ENCODE assay signal across 14 cellular contexts in the genomic region with DNA sequence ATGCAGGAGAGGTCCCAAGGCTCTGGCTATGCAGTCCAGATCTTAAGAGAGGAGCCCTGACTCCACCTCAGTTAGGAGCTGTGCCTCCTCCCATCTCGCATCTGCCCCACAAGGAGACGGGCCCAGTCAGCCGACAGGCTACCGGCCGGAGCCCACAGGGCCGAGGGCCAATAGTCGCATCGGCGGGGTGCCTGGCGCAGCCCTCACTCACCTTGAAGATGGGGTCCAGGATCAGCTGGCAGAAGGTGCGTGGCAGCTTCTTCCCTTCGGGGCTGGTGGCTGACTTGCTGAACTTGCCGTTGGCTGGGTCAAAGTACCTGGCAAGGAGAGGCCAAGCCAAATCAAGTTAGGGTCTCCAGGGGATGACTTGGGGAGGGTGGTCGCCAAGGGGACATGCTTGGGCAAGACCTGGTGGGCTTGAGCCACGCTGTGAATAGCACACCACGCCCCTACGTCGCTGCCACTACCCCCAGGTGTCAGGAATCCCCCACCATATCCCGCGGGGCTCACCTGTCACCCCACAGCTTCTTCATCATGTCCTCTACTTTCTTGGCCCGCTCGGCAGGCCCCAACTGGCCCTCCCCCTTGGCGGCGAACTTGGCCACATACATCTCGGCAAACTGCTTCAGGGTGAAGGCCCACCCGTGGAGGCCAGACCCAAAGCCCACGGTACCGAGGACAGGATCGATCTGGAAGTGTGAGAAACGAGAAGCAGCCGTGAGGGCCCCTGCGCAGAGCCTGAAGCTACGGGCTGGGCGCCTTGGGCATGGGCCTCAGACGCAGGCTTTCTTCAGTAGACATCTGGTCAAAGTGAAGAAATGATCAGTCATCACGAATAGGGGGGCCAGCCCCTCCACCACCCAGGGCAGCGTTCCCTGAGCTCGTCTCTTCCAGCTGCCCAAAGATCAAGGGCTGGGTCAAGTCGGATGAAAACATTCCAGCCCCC. TPM values are rescaled to one million over a fixed set of nuclear protein-coding genes. Genes with fewer than 3 reads are reported as not detected.
A peak's percentile ranks its signal among the peaks of the same experiment; 100 is the strongest.
DNase-seq lines count a peak whose midpoint lies in the region; ATAC-seq, FAIRE-seq and TF ChIP-seq lines count a peak whose summit lies in the region.
"Had no signal": no experiment of that assay in that cellular context is flagged by ENCODE, and none has a peak within 500 bp of the region (broad histone marks: within the 10 kb centered on the region; RNA-seq: fewer than 3 reads in every experiment).

No MANE protein-coding gene starts in this region.

- POLR2A ChIA-PET in HepG2 (lab: Yijun Ruan, JAX): interaction anchor here (4.4 to 7.4 kb wide), 2 partner anchors 11 to 14 kb away, joined by 56 to 118 read pairs; a partner anchor contains a TSS

- no peak for TF ChIP-seq RAD21 in HepG2 (CRISPR knock-in tag; IDR thresholded peaks at IDR 0.05)

- in situ Hi-C loops in HepG2 (cut with HindIII; ENCODE audit: extremely low pct_ligation_motif_present, low pct_unique_long_range_greater_than_20kb): no loop called here

- 0 out of 2 replicates have a peak overlapping the region, but pooled peaks have one; percentile 5 for H3K4me2 ChIP-seq in HepG2 (ENCODE audit: low read depth, low read length)

- TF ChIP-seq POLR2A in heart left ventricle (IDR thresholded peaks at IDR 0.05) (no peak), HepG2 (IDR thresholded peaks at IDR 0.05; ENCODE audit: insufficient read depth in 1 of 2, low read depth in 2 of 2, low read length in 2 of 2) (no peak; a peak in 1 of 4 replicates)

- H3K27me3 Mint-ChIP-seq in activated T-cell treated with anti-CD3 and anti-CD28 coated beads, Interleukin-2, amount 50 U/mL, for 24 hours: no peaks in the 10 kb centered on the region
- H3K27me3 Mint-ChIP-seq in type B pancreatic cell: peaks cover 3% of the 10 kb centered on the region

- no TSS peak for BruUV-seq in HepG2 (replicated peaks; lab: Mats Ljungman, UMichigan)

- peaks cover 79% of the 10 kb centered on the region for H4K20me1 ChIP-seq in HepG2 (ENCODE audit: insufficient read depth, low read length)

- H3K27me3 ChIP-seq in heart left ventricle (no peaks in the 10 kb centered on the region), HepG2 (ENCODE audit: control insufficient read depth in 1 of 2, insufficient read depth in 2 of 2, low read length in 2 of 2) (no peaks in the 10 kb centered on the region; a peak in 1 of 5 replicates)
- H3K27me3 ChIP-seq: hepatocyte had no signal

- 85 to 87% (median 86%) methylated on average over 38 to 39 of the region's 39 CpGs for WGBS in heart left ventricle, 4 donors
- WGBS in HepG2 (ENCODE audit: low lambda C conversion rate): 97% methylated on average over 17 of the region's 39 CpGs

- peaks cover 70% of the 10 kb centered on the region for H3K4me1 Mint-ChIP-seq in activated T-cell treated with anti-CD3 and anti-CD28 coated beads, Interleukin-2, amount 50 U/mL, for 24 hours (ENCODE audit: low read depth)
- peaks cover 35% of the 10 kb centered on the region for H3K4me1 Mint-ChIP-seq in type B pancreatic cell (ENCODE audit: unreplicated experiment)

- peak overlapping the region in 2 of 12 donors; percentile 6 to 29 for H3K27ac ChIP-seq in heart left ventricle
- no peak overlapping the region for H3K27ac ChIP-seq in HepG2 (ENCODE audit: extremely low read length, insufficient read depth, low read length)
- H3K27ac ChIP-seq: hepatocyte, HL-60, neutrophil had no signal

- peaks cover 50% of the 10 kb centered on the region for H3K79me2 ChIP-seq in HepG2 (ENCODE audit: insufficient read depth, low read length)

- H3K9me3 Mint-ChIP-seq in activated T-cell treated with anti-CD3 and anti-CD28 coated beads, Interleukin-2, amount 50 U/mL, for 24 hours: no peaks in the 10 kb centered on the region
- no peaks in the 10 kb centered on the region for H3K9me3 Mint-ChIP-seq in type B pancreatic cell

- no peak overlapping the region for H2AFZ ChIP-seq in HepG2 (ENCODE audit: low read length)
- H2AFZ ChIP-seq: hepatocyte had no signal

- H3K4me3 ChIP-seq in heart left ventricle (peak overlapping the region in 1 of 12 donors; percentile 8), HepG2 (replicated peaks in 1 of 3; ENCODE audit: insufficient read depth in 1 of 3, low read depth in 2 of 3, low read length in 3 of 3) (no peak overlapping the region)
- H3K4me3 ChIP-seq: hepatocyte had no signal

- TF ChIP-seq EP300 in HepG2 (IDR thresholded peaks at IDR 0.05; ENCODE audit: low read depth in 2 of 2, low read length in 2 of 2) (no peak), HepG2 (CRISPR knock-in tag; IDR thresholded peaks at IDR 0.05; ENCODE audit: borderline replicate concordance) (no peak)

- peak overlapping the region; percentile 97 for H3K4me3 Mint-ChIP-seq in activated T-cell treated with anti-CD3 and anti-CD28 coated beads, Interleukin-2, amount 50 U/mL, for 24 hours
- peak overlapping the region; percentile 96 for H3K4me3 Mint-ChIP-seq in type B pancreatic cell
- H3K4me3 Mint-ChIP-seq: CD14-positive monocyte had no signal

- H3K9ac ChIP-seq in HepG2 (ENCODE audit: insufficient read depth, low read depth, low read length): no peak overlapping the region

- intact Hi-C loops in heart left ventricle (cut with DNase I) (loop anchor here in 7 of 10 donors (10.0 kb wide), 5 partner anchors 133 to 223 kb away; a partner anchor contains a TSS), left cardiac atrium (cut with DNase I) (loop anchor here in 1 of 2 donors (10.0 kb wide), 1 partner anchor 203 kb away; a partner anchor contains a TSS), HepG2 (cut with micrococcal nuclease; ENCODE audit: unreplicated experiment) (no loop called here)

- CTCF ChIA-PET in HepG2 (lab: Yijun Ruan, JAX; ENCODE audit: low intra/inter-chr PET ratio, low total read pairs): no interaction called here

- peaks cover 84% of the 10 kb centered on the region for H3K36me3 Mint-ChIP-seq in activated T-cell treated with anti-CD3 and anti-CD28 coated beads, Interleukin-2, amount 50 U/mL, for 24 hours (ENCODE audit: low read depth)
- peaks cover 31% of the 10 kb centered on the region for H3K36me3 Mint-ChIP-seq in type B pancreatic cell

- DNase-seq in heart left ventricle: peak in 3 of 5 donors; percentile 8 to 29 (median 20)
- DNase-seq in left cardiac atrium: no peak
- no peak for DNase-seq in activated T-cell treated with anti-CD3 and anti-CD28 coated beads, Interleukin-2, amount 50 U/mL, for 24 hours
- no peak for DNase-seq in HepG2 (ENCODE audit: low spot score)
- DNase-seq in type B pancreatic cell (ENCODE audit: extremely low spot score, unreplicated experiment): no peak
- no peak for DNase-seq in HK-2 (ENCODE audit: unreplicated experiment)
- DNase-seq in cerebellum (ENCODE audit: low spot score): no peak
- DNase-seq in NCI-H1694 (lab: John Stamatoyannopoulos, UW): no peak
- DNase-seq: GOT3, NCI-H2081 treated with DMSO at 0.1 percent for 48 hours had no signal

- peak overlapping the region; percentile 99 for H3K27ac Mint-ChIP-seq in activated T-cell treated with anti-CD3 and anti-CD28 coated beads, Interleukin-2, amount 50 U/mL, for 24 hours
- H3K27ac Mint-ChIP-seq in type B pancreatic cell: peak overlapping the region; percentile 95

- ATAC-seq in heart left ventricle: no peak
- ATAC-seq in left cardiac atrium: no peak
- no peak for ATAC-seq in HepG2

- H3K9me3 ChIP-seq in heart left ventricle: no peaks in the 10 kb centered on the region
- H3K9me3 ChIP-seq in HepG2 (ENCODE audit: low read length): no peaks in the 10 kb centered on the region
- H3K9me3 ChIP-seq: neutrophil had no signal

- TF ChIP-seq CTCF in heart left ventricle (IDR thresholded peaks at IDR 0.05): no peak
- TF ChIP-seq CTCF in HepG2 (CRISPR knock-in tag; IDR thresholded peaks at IDR 0.05): no peak
- no peak for TF ChIP-seq CTCF in type B pancreatic cell (conservative IDR thresholded peaks at IDR 0.05)

- FAIRE-seq in HepG2 (lab: Jason Lieb, UNC): no peak

- H3K4me1 ChIP-seq in heart left ventricle: peaks cover 6 to 58% (median 37%) of the 10 kb centered on the region in 12 donors
- peaks cover 50% of the 10 kb centered on the region for H3K4me1 ChIP-seq in HepG2 (ENCODE audit: insufficient read depth, low read length)

- H3K36me3 ChIP-seq in heart left ventricle: peaks cover 14 to 77% (median 72%) of the 10 kb centered on the region in 9 donors
- peaks cover 64 to 73% of the 10 kb centered on the region in 2 experiments for H3K36me3 ChIP-seq in HepG2 (replicated peaks in 1 of 2; ENCODE audit: control insufficient read depth in 1 of 2, insufficient read depth in 2 of 2, low read length in 2 of 2)

RNA-seq across cellular contexts. Expression of a gene that starts 3.3 kb away (rescaled TPM):
- total RNA-seq in heart left ventricle (1,000 to 10,000 TPM; 1,373 to 2,686 (median 2,215) TPM), left cardiac atrium (1,000 to 10,000 TPM; 1,815 to 2,062 TPM), HepG2 (2016; rRNA removed; fragmentation: Illumina TruSeq; extraction: Trizol) (1,722 and 1,777 TPM in 2 replicates), type B pancreatic cell (ENCODE audit: low replicate concordance) (2,827 and 2,929 TPM in 2 replicates), cerebellum (1,068 TPM)
- polyA plus RNA-seq in heart left ventricle (1,000 to 10,000 TPM in 1 of 2 donors, 100 to 1,000 TPM in 1; 846 to 1,944 TPM), HepG2 (2011; rRNA removed) (1,441 and 1,465 TPM in 2 replicates)
- 663 and 837 TPM in 2 replicates for total RNA-seq in HepG2 (2016; cell fraction: cytosol; rRNA removed; fragmentation: Illumina TruSeq; extraction: Trizol; ENCODE audit: low read depth)
- 1,312 and 1,845 TPM in 2 replicates for total RNA-seq in HepG2 (2016; cell fraction: insoluble cytoplasmic fraction; rRNA removed; fragmentation: Illumina TruSeq; extraction: Trizol)
- 2,334 and 2,783 TPM in 2 replicates for total RNA-seq in HepG2 (2016; cell fraction: membrane; rRNA removed; fragmentation: Illumina TruSeq; extraction: Trizol)
- total RNA-seq in HepG2 (2016; cell fraction: nucleus; rRNA removed; fragmentation: Illumina TruSeq; extraction: Trizol): 709 and 773 TPM in 2 replicates
- polyA plus RNA-seq in HepG2 (2011; cell fraction: cytosol; rRNA removed): 1,619 and 2,301 TPM in 2 replicates
- 945 and 1,058 TPM in 2 replicates for polyA plus RNA-seq in HepG2 (2011; cell fraction: nucleus; rRNA removed)
- 2,825 and 3,817 TPM in 2 replicates for polyA plus RNA-seq in HepG2 (2012)
- polyA plus RNA-seq in HepG2 (2016; cell fraction: cytosol; fragmentation: Illumina TruSeq; extraction: Trizol; ENCODE audit: low read depth): 660 and 778 TPM in 2 replicates
- polyA plus RNA-seq in HepG2 (2016; cell fraction: insoluble cytoplasmic fraction; fragmentation: Illumina TruSeq; extraction: Trizol; ENCODE audit: low read depth): 1,198 and 1,548 TPM in 2 replicates
- 1,837 and 2,206 TPM in 2 replicates for polyA plus RNA-seq in HepG2 (2016; cell fraction: membrane; fragmentation: Illumina TruSeq; extraction: Trizol; ENCODE audit: low read depth)
- 1,012 and 1,080 TPM in 2 replicates for polyA plus RNA-seq in HepG2 (2016; cell fraction: nucleus; fragmentation: Illumina TruSeq; extraction: Trizol; ENCODE audit: insufficient read depth, low read depth)
- 1,462 and 3,209 TPM in 2 replicates for polyA minus RNA-seq in HepG2 (2011; rRNA and poly(A)+ RNA removed; ENCODE audit: low replicate concordance)
- 1,805 and 1,823 TPM in 2 replicates for polyA minus RNA-seq in HepG2 (2011; cell fraction: cytosol; rRNA and poly(A)+ RNA removed)
- 434 and 615 TPM in 2 replicates for polyA minus RNA-seq in HepG2 (2011; cell fraction: nucleus; rRNA and poly(A)+ RNA removed)

RNA-seq across cellular contexts. Expression of a gene that starts 11.1 kb away (rescaled TPM):
- 100 to 1,000 TPM in 4 of 9 donors, 10 to 100 TPM in 5; 70.6 to 200 (median 97.4) TPM for total RNA-seq in heart left ventricle
- 100 to 1,000 TPM; 160 to 252 TPM for polyA plus RNA-seq in heart left ventricle
- 10 to 100 TPM; 52.4 to 95.1 TPM for total RNA-seq in left cardiac atrium
- 22.0 and 30.5 TPM in 2 replicates for total RNA-seq in HepG2 (2016; rRNA removed; fragmentation: Illumina TruSeq; extraction: Trizol)
- total RNA-seq in HepG2 (2016; cell fraction: cytosol; rRNA removed; fragmentation: Illumina TruSeq; extraction: Trizol; ENCODE audit: low read depth): 5.0 and 5.5 TPM in 2 replicates
- 18.7 and 32.5 TPM in 2 replicates for total RNA-seq in HepG2 (2016; cell fraction: insoluble cytoplasmic fraction; rRNA removed; fragmentation: Illumina TruSeq; extraction: Trizol)
- total RNA-seq in HepG2 (2016; cell fraction: membrane; rRNA removed; fragmentation: Illumina TruSeq; extraction: Trizol): 9.6 and 13.4 TPM in 2 replicates
- 20.1 and 21.1 TPM in 2 replicates for total RNA-seq in HepG2 (2016; cell fraction: nucleus; rRNA removed; fragmentation: Illumina TruSeq; extraction: Trizol)
- polyA plus RNA-seq in HepG2 (2011; rRNA removed): 37.3 and 51.9 TPM in 2 replicates
- polyA plus RNA-seq in HepG2 (2011; cell fraction: cytosol; rRNA removed): 36.9 and 42.7 TPM in 2 replicates
- 102 and 107 TPM in 2 replicates for polyA plus RNA-seq in HepG2 (2011; cell fraction: nucleus; rRNA removed)
- polyA plus RNA-seq in HepG2 (2012): 20.1 and 33.8 TPM in 2 replicates
- polyA plus RNA-seq in HepG2 (2016; cell fraction: cytosol; fragmentation: Illumina TruSeq; extraction: Trizol; ENCODE audit: low read depth): 2.6 and 2.9 TPM in 2 replicates
- polyA plus RNA-seq in HepG2 (2016; cell fraction: insoluble cytoplasmic fraction; fragmentation: Illumina TruSeq; extraction: Trizol; ENCODE audit: low read depth): 20.1 and 23.6 TPM in 2 replicates
- 5.9 and 6.0 TPM in 2 replicates for polyA plus RNA-seq in HepG2 (2016; cell fraction: membrane; fragmentation: Illumina TruSeq; extraction: Trizol; ENCODE audit: low read depth)
- 45.3 and 46.8 TPM in 2 replicates for polyA plus RNA-seq in HepG2 (2016; cell fraction: nucleus; fragmentation: Illumina TruSeq; extraction: Trizol; ENCODE audit: insufficient read depth, low read depth)
- 44.0 and 66.3 TPM in 2 replicates for polyA minus RNA-seq in HepG2 (2011; rRNA and poly(A)+ RNA removed; ENCODE audit: low replicate concordance)
- 15.7 and 22.0 TPM in 2 replicates for polyA minus RNA-seq in HepG2 (2011; cell fraction: cytosol; rRNA and poly(A)+ RNA removed)
- polyA minus RNA-seq in HepG2 (2011; cell fraction: nucleus; rRNA and poly(A)+ RNA removed): 24.7 and 27.2 TPM in 2 replicates
- 83.5 and 93.0 TPM in 2 replicates for total RNA-seq in type B pancreatic cell (ENCODE audit: low replicate concordance)
- total RNA-seq in cerebellum: 45.4 TPM

RNA-seq across cellular contexts. Expression of a gene that starts 25.5 kb away (rescaled TPM):
- total RNA-seq in heart left ventricle (10 to 100 TPM; 12.5 to 19.1 (median 15.3) TPM), left cardiac atrium (10 to 100 TPM; 13.8 to 14.0 TPM), HepG2 (2016; rRNA removed; fragmentation: Illumina TruSeq; extraction: Trizol) (20.1 and 22.4 TPM in 2 replicates), type B pancreatic cell (ENCODE audit: low replicate concordance) (39.8 and 42.3 TPM in 2 replicates), cerebellum (19.1 TPM)
- polyA plus RNA-seq in heart left ventricle (10 to 100 TPM; 12.3 to 15.4 TPM), HepG2 (2011; rRNA removed) (8.7 and 9.0 TPM in 2 replicates)
- 4.3 and 5.1 TPM in 2 replicates for total RNA-seq in HepG2 (2016; cell fraction: cytosol; rRNA removed; fragmentation: Illumina TruSeq; extraction: Trizol; ENCODE audit: low read depth)
- total RNA-seq in HepG2 (2016; cell fraction: insoluble cytoplasmic fraction; rRNA removed; fragmentation: Illumina TruSeq; extraction: Trizol): 16.7 and 23.3 TPM in 2 replicates
- 9.8 and 11.2 TPM in 2 replicates for total RNA-seq in HepG2 (2016; cell fraction: membrane; rRNA removed; fragmentation: Illumina TruSeq; extraction: Trizol)
- total RNA-seq in HepG2 (2016; cell fraction: nucleus; rRNA removed; fragmentation: Illumina TruSeq; extraction: Trizol): 9.7 and 15.2 TPM in 2 replicates
- 11.2 and 43.1 TPM in 2 replicates for polyA plus RNA-seq in HepG2 (2011; cell fraction: cytosol; rRNA removed)
- 22.4 and 27.4 TPM in 2 replicates for polyA plus RNA-seq in HepG2 (2011; cell fraction: nucleus; rRNA removed)
- polyA plus RNA-seq in HepG2 (2012): 19.1 and 20.7 TPM in 2 replicates
- 3.3 and 3.5 TPM in 2 replicates for polyA plus RNA-seq in HepG2 (2016; cell fraction: cytosol; fragmentation: Illumina TruSeq; extraction: Trizol; ENCODE audit: low read depth)
- 18.2 and 33.3 TPM in 2 replicates for polyA plus RNA-seq in HepG2 (2016; cell fraction: insoluble cytoplasmic fraction; fragmentation: Illumina TruSeq; extraction: Trizol; ENCODE audit: low read depth)
- polyA plus RNA-seq in HepG2 (2016; cell fraction: membrane; fragmentation: Illumina TruSeq; extraction: Trizol; ENCODE audit: low read depth): 5.6 and 5.9 TPM in 2 replicates
- 36.3 and 39.1 TPM in 2 replicates for polyA plus RNA-seq in HepG2 (2016; cell fraction: nucleus; fragmentation: Illumina TruSeq; extraction: Trizol; ENCODE audit: insufficient read depth, low read depth)
- 12.2 and 13.9 TPM in 2 replicates for polyA minus RNA-seq in HepG2 (2011; rRNA and poly(A)+ RNA removed; ENCODE audit: low replicate concordance)
- 5.1 and 7.7 TPM in 2 replicates for polyA minus RNA-seq in HepG2 (2011; cell fraction: cytosol; rRNA and poly(A)+ RNA removed)
- 14.5 and 15.1 TPM in 2 replicates for polyA minus RNA-seq in HepG2 (2011; cell fraction: nucleus; rRNA and poly(A)+ RNA removed)

RNA-seq across cellular contexts. Expression of a gene that starts 49.1 kb away (rescaled TPM):
- total RNA-seq in heart left ventricle (1,000 to 10,000 TPM in 3 of 9 donors, 100 to 1,000 TPM in 6; 347 to 2,001 (median 606) TPM), left cardiac atrium (1,000 to 10,000 TPM; 1,098 to 1,409 TPM), HepG2 (2016; rRNA removed; fragmentation: Illumina TruSeq; extraction: Trizol) (not detected in 2 replicates), type B pancreatic cell (ENCODE audit: low replicate concordance) (0.65 TPM in 1 of 2 replicates, not detected in the other), cerebellum (not detected)
- polyA plus RNA-seq in heart left ventricle (1,000 to 10,000 TPM in 1 of 2 donors, 100 to 1,000 TPM in 1; 649 to 1,244 TPM), HepG2 (2011; rRNA removed) (not detected in 2 replicates)
- total RNA-seq in HepG2 (2016; cell fraction: cytosol; rRNA removed; fragmentation: Illumina TruSeq; extraction: Trizol; ENCODE audit: low read depth): not detected in 2 replicates
- not detected in 2 replicates for total RNA-seq in HepG2 (2016; cell fraction: insoluble cytoplasmic fraction; rRNA removed; fragmentation: Illumina TruSeq; extraction: Trizol)
- not detected in 2 replicates for total RNA-seq in HepG2 (2016; cell fraction: membrane; rRNA removed; fragmentation: Illumina TruSeq; extraction: Trizol)
- total RNA-seq in HepG2 (2016; cell fraction: nucleus; rRNA removed; fragmentation: Illumina TruSeq; extraction: Trizol): not detected in 2 replicates
- polyA plus RNA-seq in HepG2 (2011; cell fraction: cytosol; rRNA removed): not detected in 2 replicates
- polyA plus RNA-seq in HepG2 (2011; cell fraction: nucleus; rRNA removed): not detected in 2 replicates
- not detected in 2 replicates for polyA plus RNA-seq in HepG2 (2012)
- not detected in 2 replicates for polyA plus RNA-seq in HepG2 (2016; cell fraction: cytosol; fragmentation: Illumina TruSeq; extraction: Trizol; ENCODE audit: low read depth)
- not detected in 2 replicates for polyA plus RNA-seq in HepG2 (2016; cell fraction: insoluble cytoplasmic fraction; fragmentation: Illumina TruSeq; extraction: Trizol; ENCODE audit: low read depth)
- polyA plus RNA-seq in HepG2 (2016; cell fraction: membrane; fragmentation: Illumina TruSeq; extraction: Trizol; ENCODE audit: low read depth): not detected in 2 replicates
- polyA plus RNA-seq in HepG2 (2016; cell fraction: nucleus; fragmentation: Illumina TruSeq; extraction: Trizol; ENCODE audit: insufficient read depth, low read depth): not detected in 2 replicates
- polyA minus RNA-seq in HepG2 (2011; rRNA and poly(A)+ RNA removed; ENCODE audit: low replicate concordance): not detected in 2 replicates
- not detected in 2 replicates for polyA minus RNA-seq in HepG2 (2011; cell fraction: cytosol; rRNA and poly(A)+ RNA removed)
- polyA minus RNA-seq in HepG2 (2011; cell fraction: nucleus; rRNA and poly(A)+ RNA removed): not detected in 2 replicates
- total RNA-seq: hepatocyte had no signal
- polyA plus RNA-seq: CD14-positive monocyte had no signal

Comparison
In these comparisons a context has a peak if more than half of its experiments do, and no peak if none do; other contexts are left out.
1. DNase-seq: peak in heart left ventricle (3 of 5); none in left cardiac atrium (single experiment), activated T-cell treated with anti-CD3 and anti-CD28 coated beads, Interleukin-2, amount 50 U/mL, for 24 hours (single experiment), HepG2 (single experiment), type B pancreatic cell (single experiment), HK-2 (single experiment), cerebellum (single experiment) and NCI-H1694 (single experiment).